ENCODE assay signal across 30 cellular contexts in the genomic region with DNA sequence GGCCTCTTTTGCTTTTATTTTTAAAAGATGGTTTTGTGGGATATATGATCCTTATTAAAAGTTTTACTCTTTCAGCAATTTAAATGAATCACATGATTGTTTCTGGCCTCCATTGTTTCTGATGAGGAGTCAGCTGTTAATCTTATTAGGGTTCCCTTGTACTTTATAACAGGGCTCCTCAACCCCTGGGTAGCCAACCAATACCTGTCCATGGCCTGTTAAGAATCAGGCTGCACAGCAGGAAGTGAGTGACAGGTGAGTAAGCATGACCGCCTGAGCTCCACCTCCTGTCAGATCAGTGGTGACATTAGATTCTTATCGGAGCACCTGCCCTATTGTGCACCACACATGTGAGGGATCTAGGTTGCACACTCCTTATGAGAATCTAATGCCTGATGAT.
"Had no signal": no experiment of that assay in that cellular context is flagged by ENCODE, and none has a peak within 500 bp of the region (broad histone marks: within the 10 kb centered on the region; RNA-seq: fewer than 3 reads in every experiment).

No MANE protein-coding gene starts in this region.

- H3K9me3 ChIP-seq: colonic mucosa had no signal

- H3K27ac ChIP-seq: ascending aorta, breast epithelium, cardiac muscle cell, colonic mucosa, epithelial cell of prostate, esophagus squamous epithelium, gastroesophageal sphincter, heart right ventricle, WERI-Rb-1 had no signal

- H3K4me3 ChIP-seq: ascending aorta, breast epithelium, cardiac muscle cell, colonic mucosa, esophagus squamous epithelium, gastroesophageal sphincter, heart right ventricle had no signal

- H3K4me1 ChIP-seq: ascending aorta, breast epithelium, colonic mucosa, esophagus squamous epithelium, gastroesophageal sphincter, heart right ventricle had no signal

- H3K36me3 ChIP-seq: ascending aorta, breast epithelium, cardiac muscle cell, colonic mucosa, esophagus squamous epithelium, gastroesophageal sphincter, heart right ventricle, WERI-Rb-1 had no signal

- DNase-seq: activated CD4-positive, alpha-beta memory T cell treated with anti-CD3 and anti-CD28 coated beads, Interleukin-2, amount 10 ng/mL, durations not matched to agents 7 days and 5 days; activated CD4-positive, alpha-beta T cell treated with anti-CD3 and anti-CD28 coated beads for 36 hours; activated CD4-positive, alpha-beta T cell treated with anti-CD3 and anti-CD28 coated beads, Interleukin-2, amount 10 ng/mL, durations not matched to agents 7 days and 5 days; activated CD4-positive, alpha-beta T cell treated with anti-CD3 and anti-CD28 coated beads, Interleukin-2, amount 50 U/mL, for 4 hours; activated CD4-positive, CD25-positive, alpha-beta regulatory T cell; activated CD4-positive, CD25-positive, alpha-beta regulatory T cell treated with anti-CD3 and anti-CD28 coated beads, Interleukin-2, amount 50 U/mL, for 72 hours; activated CD8-positive, alpha-beta memory T cell treated with anti-CD3 and anti-CD28 coated beads, Interleukin-2, amount 50 U/mL, for 48 hours; activated gamma-delta T cell; activated naive CD4-positive, alpha-beta T cell; activated naive CD4-positive, alpha-beta T cell treated with anti-CD3 and anti-CD28 coated beads, Interleukin-2, amount 10 ng/mL, durations not matched to agents 7 days and 5 days; activated naive CD8-positive, alpha-beta T cell treated with anti-CD3 and anti-CD28 coated beads, Interleukin-2, amount 10 ng/mL, durations not matched to agents 7 days and 5 days; activated T-cell treated with anti-CD3 and anti-CD28 coated beads for 4 hours; activated T-cell treated with anti-CD3 and anti-CD28 coated beads, Interleukin-2, amount 50 U/mL, for 24 hours; activated T-cell treated with anti-CD3 and anti-CD28 coated beads, Interleukin-2, amount 50 U/mL, for 72 hours; central memory CD4-positive, alpha-beta T cell; cerebellar nuclear complex; colonic mucosa; effector CD8-positive, alpha-beta T cell; esophagus squamous epithelium; foreskin melanocyte; heart right ventricle; T-helper 17 cell; T1000; WERI-Rb-1 had no signal

- H3K27me3 ChIP-seq: ascending aorta, breast epithelium, cardiac muscle cell, colonic mucosa, esophagus squamous epithelium, gastroesophageal sphincter, heart right ventricle had no signal

- ATAC-seq: activated CD4-positive, alpha-beta T cell treated with anti-CD3 and anti-CD28 coated beads for 36 hours; activated naive CD4-positive, alpha-beta T cell treated with anti-CD3 and anti-CD28 coated beads, Interleukin-2, amount 50 U/mL, for 72 hours; activated T-cell treated with anti-CD3 and anti-CD28 coated beads, Interleukin-2, amount 50 U/mL, for 72 hours; gastroesophageal sphincter; heart right ventricle; T-helper 17 cell had no signal
